Comparison of ENCODE assay signal across 26 cellular contexts in genomic region chr18:73807551-73808192, GRCh38.
"Had no signal": no experiment of that assay in that cellular context is flagged by ENCODE, and none has a peak within 500 bp of the region (broad histone marks: within the 10 kb centered on the region; RNA-seq: fewer than 3 reads in every experiment).

No MANE protein-coding gene starts in this region.

- H3K27ac ChIP-seq: neutrophil, pancreas, prostate gland, right lobe of liver, sigmoid colon, thoracic aorta, thyroid gland, tibial nerve, upper lobe of left lung, vagina had no signal

- H3K4me3 ChIP-seq: pancreas, prostate gland, right lobe of liver, sigmoid colon, thoracic aorta, thyroid gland, tibial nerve, upper lobe of left lung, vagina had no signal

- H3K27ac Mint-ChIP-seq: naive thymus-derived CD8-positive, alpha-beta T cell; natural killer cell treated with Interleukin-12 subunit alpha and Interleukin-12 subunit beta and Interleukin-15 and Interleukin-18, amount 100 ng/mL, for 72 hours; nephron progenitor cell; stimulated activated effector memory CD8-positive, alpha-beta T cell treated with anti-CD3 and anti-CD28 coated beads, Interleukin-12 subunit alpha, Interleukin-12 subunit beta, amount 100 ng/mL, for 72 hours; stimulated activated naive B cell treated with anti-CD40 and anti-IgM and Interleukin-4, amounts not matched to agents 10 μg/mL and 1 μg/mL and 100 μg/mL, for 72 hours; stimulated activated naive CD8-positive, alpha-beta T cell treated with anti-CD3 and anti-CD28 coated beads, Interleukin-15, Interleukin-2, amounts not matched to agents 100 ng/mL and 50 ng/mL, for 24 hours had no signal

- H3K4me1 Mint-ChIP-seq: naive thymus-derived CD8-positive, alpha-beta T cell; nephron progenitor cell; neural crest cell; stimulated activated effector memory CD8-positive, alpha-beta T cell treated with anti-CD3 and anti-CD28 coated beads, Interleukin-12 subunit alpha, Interleukin-12 subunit beta, amount 100 ng/mL, for 72 hours had no signal

- H3K36me3 ChIP-seq: neutrophil, pancreas, prostate gland, right lobe of liver, sigmoid colon, thoracic aorta, thyroid gland, tibial nerve, upper lobe of left lung, vagina had no signal

- H3K9me3 Mint-ChIP-seq: neural crest cell; stimulated activated naive B cell treated with anti-CD40 and anti-IgM and Interleukin-4, amounts not matched to agents 10 μg/mL and 1 μg/mL and 100 μg/mL, for 72 hours; stimulated activated naive CD8-positive, alpha-beta T cell treated with anti-CD3 and anti-CD28 coated beads, Interleukin-15, Interleukin-2, amounts not matched to agents 100 ng/mL and 50 ng/mL, for 24 hours had no signal

- ATAC-seq: naive thymus-derived CD8-positive, alpha-beta T cell; natural killer cell treated with Interleukin-12 subunit alpha and Interleukin-12 subunit beta and Interleukin-15 and Interleukin-18, amount 100 ng/mL, for 72 hours; pancreas; right cardiac atrium; right lobe of liver; stimulated activated effector memory CD8-positive, alpha-beta T cell treated with anti-CD3 and anti-CD28 coated beads, Interleukin-12 subunit alpha, Interleukin-12 subunit beta, amount 100 ng/mL, for 72 hours; stimulated activated naive B cell treated with anti-CD40 and anti-IgM and Interleukin-4, amounts not matched to agents 10 μg/mL and 1 μg/mL and 100 μg/mL, for 72 hours had no signal

- H3K27me3 Mint-ChIP-seq: natural killer cell treated with Interleukin-12 subunit alpha and Interleukin-12 subunit beta and Interleukin-15 and Interleukin-18, amount 100 ng/mL, for 72 hours had no signal

- H3K4me3 Mint-ChIP-seq: naive thymus-derived CD8-positive, alpha-beta T cell; natural killer cell treated with Interleukin-12 subunit alpha and Interleukin-12 subunit beta and Interleukin-15 and Interleukin-18, amount 100 ng/mL, for 72 hours; nephron progenitor cell; neural crest cell; stimulated activated effector memory CD8-positive, alpha-beta T cell treated with anti-CD3 and anti-CD28 coated beads, Interleukin-12 subunit alpha, Interleukin-12 subunit beta, amount 100 ng/mL, for 72 hours; stimulated activated naive B cell treated with anti-CD40 and anti-IgM and Interleukin-4, amounts not matched to agents 10 μg/mL and 1 μg/mL and 100 μg/mL, for 72 hours; stimulated activated naive CD8-positive, alpha-beta T cell treated with anti-CD3 and anti-CD28 coated beads, Interleukin-15, Interleukin-2, amounts not matched to agents 100 ng/mL and 50 ng/mL, for 24 hours had no signal

- H3K9me3 ChIP-seq: neutrophil, pancreas, prostate gland, right lobe of liver, sigmoid colon, thoracic aorta, thyroid gland, tibial nerve, upper lobe of left lung, vagina had no signal

- DNase-seq: naive thymus-derived CD8-positive, alpha-beta T cell; nephron progenitor cell; nucleus accumbens; pancreas; right cardiac atrium; right lobe of liver; sigmoid colon; small intestine; stimulated activated CD4-positive, alpha-beta T cell treated with anti-CD3 and anti-CD28 coated beads, Interleukin-15, amount 100 ng/mL, for 24 hours; stimulated activated CD4-positive, alpha-beta T cell treated with anti-CD3 and anti-CD28 coated beads, Interleukin-2, amount 100 ng/mL, for 24 hours; stimulated activated CD4-positive, alpha-beta T cell treated with anti-CD3 and anti-CD28 coated beads, Interleukin-2, amount 100 ng/mL, for 48 hours; stimulated activated CD4-positive, alpha-beta T cell treated with anti-CD3 and anti-CD28 coated beads, Interleukin-4, amount 100 ng/mL, for 24 hours; stimulated activated naive B cell treated with anti-CD40 and anti-IgM and Interleukin-4, amounts not matched to agents 10 μg/mL and 1 μg/mL and 100 μg/mL, for 72 hours; stimulated activated naive CD4-positive, alpha-beta T cell treated with Interleukin-2 at 50 U/mL for 16 hours; thyroid gland; trophoblast cell; upper lobe of left lung had no signal
